ENCODE assay signal across 8 cellular contexts in the genomic region with DNA sequence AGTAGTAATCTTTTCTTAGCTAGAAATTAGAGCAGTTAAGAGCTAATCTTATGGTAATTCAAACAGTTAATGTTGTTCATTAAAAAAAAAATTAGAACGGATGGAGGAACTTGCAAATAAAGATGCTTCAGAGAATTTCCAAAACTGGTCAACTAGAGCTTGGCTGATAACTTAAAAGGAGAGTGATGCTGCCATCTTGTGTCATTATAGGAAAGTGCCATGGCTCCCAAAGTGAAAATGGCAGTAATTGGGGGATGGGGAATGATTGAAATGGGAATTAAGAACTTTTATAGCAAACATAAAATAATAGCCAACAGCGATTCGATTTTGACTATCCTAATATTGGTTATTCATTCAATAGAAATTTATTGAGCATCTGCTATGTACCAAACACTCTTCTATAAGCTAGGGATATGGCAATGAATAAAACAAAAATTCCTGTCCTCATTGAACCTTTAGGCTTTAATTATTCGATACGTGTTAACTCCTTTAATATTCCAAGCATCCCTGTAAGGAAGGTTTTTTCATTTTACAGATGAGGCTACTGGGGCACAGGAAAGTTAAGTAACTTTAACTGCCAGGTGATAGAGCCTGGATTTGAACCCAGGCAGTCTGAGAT. TPM values are rescaled to one million over a fixed set of nuclear protein-coding genes. Genes with fewer than 3 reads are reported as not detected.
DNase-seq lines count a peak whose midpoint lies in the region; ATAC-seq and TF ChIP-seq lines count a peak whose summit lies in the region.

No MANE protein-coding gene starts in this region.

- no peaks in the 10 kb centered on the region for H4K20me1 ChIP-seq in neural cell (ENCODE audit: insufficient read depth)

- H3K9me3 ChIP-seq in esophagus muscularis mucosa (peaks cover 0 to 4% (median 0%) of the 10 kb centered on the region in 4 donors), neural cell (ENCODE audit: low read length) (no peaks in the 10 kb centered on the region)

- TF ChIP-seq CTCF in RWPE1 (conservative IDR thresholded peaks at IDR 0.05; ENCODE audit: low read depth) (peak; percentile 82), esophagus muscularis mucosa (IDR thresholded peaks at IDR 0.05) (peak; percentile 89 to 93 (median 90)), neural cell (IDR thresholded peaks at IDR 0.05; ENCODE audit: poor library complexity, severe bottlenecking) (peak; percentile 93)

- H2AFZ ChIP-seq in neural cell (ENCODE audit: low read depth, low read length) = no peak overlapping the region

- no peak for ATAC-seq in GM21737 (IDR thresholded peaks at IDR 0.05; ENCODE audit: unreplicated experiment)

- CTCF ChIA-PET in RWPE1 (lab: Yijun Ruan, JAX) = interaction anchor here (0.5 to 2.0 kb wide), 11 partner anchors 10 to 1510 kb away, joined by 3 to 12 read pairs (median 4); no protein-coding TSS in a partner anchor

- in situ Hi-C loops in G401 (cut with HindIII; ENCODE audit: low sequenced_read_pairs) = no loop called here

- POLR2A ChIA-PET in RWPE1 (lab: Yijun Ruan, JAX; ENCODE audit: low non-redundant PET) = no interaction called here

- no peaks in the 10 kb centered on the region for H3F3A ChIP-seq in neural cell (ENCODE audit: insufficient read depth, low read length, poor library complexity, severe bottlenecking)

- H3K4me3 ChIP-seq in esophagus muscularis mucosa (no peak overlapping the region), neural cell (ENCODE audit: low read length) (no peak overlapping the region)

- no peaks in the 10 kb centered on the region for H3K79me2 ChIP-seq in neural cell (replicated peaks; ENCODE audit: insufficient read depth, low read length)

- peaks cover 2 to 13% (median 5%) of the 10 kb centered on the region in 4 donors for H3K4me1 ChIP-seq in esophagus muscularis mucosa

- no peak overlapping the region for H3K9ac ChIP-seq in neural cell (ENCODE audit: low read length)

- TF ChIP-seq RAD21 in Ishikawa (IDR thresholded peaks at IDR 0.05; ENCODE audit: low read depth) (peak; percentile 91), neural cell (conservative IDR thresholded peaks at IDR 0.05) (peak; percentile 96)

- H3K4me2 ChIP-seq in neural cell (ENCODE audit: low read length) = no peak overlapping the region

- no peaks in the 10 kb centered on the region for H3K27me3 ChIP-seq in esophagus muscularis mucosa
- H3K27me3 ChIP-seq in neural cell (ENCODE audit: insufficient read depth, low read depth, low read length) = no peaks in the 10 kb centered on the region

- no peak for TF ChIP-seq POLR2A in esophagus muscularis mucosa (IDR thresholded peaks at IDR 0.05; ENCODE audit: low read depth)

- no peak overlapping the region for H3K27ac ChIP-seq in RWPE1
- H3K27ac ChIP-seq in esophagus muscularis mucosa (replicated peaks in 1 of 4) = no peak overlapping the region
- no peak overlapping the region for H3K27ac ChIP-seq in neural cell (ENCODE audit: low read length)

- H3K36me3 ChIP-seq in esophagus muscularis mucosa (no peaks in the 10 kb centered on the region), neural cell (ENCODE audit: insufficient read depth, low read length) (no peaks in the 10 kb centered on the region)

- peak; percentile 68 for DNase-seq in G401 (ENCODE audit: low spot score)
- peak; percentile 59 for DNase-seq in RWPE1 (ENCODE audit: low spot score)
- DNase-seq in esophagus muscularis mucosa (ENCODE audit: extremely low spot score) = no peak
- no peak for DNase-seq in posterior vena cava (ENCODE audit: low spot score)
- DNase-seq in NCI-H146 (lab: John Stamatoyannopoulos, UW) = no peak

- intact Hi-C loops in esophagus muscularis mucosa (cut with DNase I) (loop anchor here (2.0 to 10.0 kb wide), 3 partner anchors 870 to 1300 kb away; no protein-coding TSS in a partner anchor), posterior vena cava (cut with DNase I) (loop anchor here (5.0 to 10.0 kb wide), 3 partner anchors 1210 to 1303 kb away; no protein-coding TSS in a partner anchor)

- WGBS in esophagus muscularis mucosa = 27% methylated on average over 5 of the region's 5 CpGs

- no peaks in the 10 kb centered on the region for H3K9me2 ChIP-seq in neural cell (ENCODE audit: insufficient read depth, low read length)

- no peak for TF ChIP-seq EP300 in Ishikawa (IDR thresholded peaks at IDR 0.05; ENCODE audit: borderline replicate concordance)
- TF ChIP-seq EP300 in esophagus muscularis mucosa (IDR thresholded peaks at IDR 0.05) = no peak
- no peak for TF ChIP-seq EP300 in neural cell (conservative IDR thresholded peaks at IDR 0.05; ENCODE audit: poor library complexity, severe bottlenecking)

TF ChIP-seq in Ishikawa, 13 proteins besides CTCF, POLR2A, EP300 and RAD21:
- TF ChIP-seq, protein P1, sequence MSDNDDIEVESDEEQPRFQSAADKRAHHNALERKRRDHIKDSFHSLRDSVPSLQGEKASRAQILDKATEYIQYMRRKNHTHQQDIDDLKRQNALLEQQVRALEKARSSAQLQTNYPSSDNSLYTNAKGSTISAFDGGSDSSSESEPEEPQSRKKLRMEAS (IDR thresholded peaks at IDR 0.05) = no peak
- peak; percentile 74 for TF ChIP-seq YY1 (IDR thresholded peaks at IDR 0.05; ENCODE audit: low read depth)
TF ChIP-seq in Ishikawa: peak in this region for 1.

TF ChIP-seq in neural cell, 6 proteins besides CTCF, POLR2A, EP300 and RAD21:
- no peak for TF ChIP-seq TAF1 (IDR thresholded peaks at IDR 0.05; ENCODE audit: low read depth)
- peak; percentile 97 for TF ChIP-seq SMC3 (conservative IDR thresholded peaks at IDR 0.05; ENCODE audit: poor library complexity)

RNA-seq across cellular contexts. Expression of a gene that starts 5.7 kb away (rescaled TPM):
- not detected in 2 replicates for total RNA-seq in G401 (2014; rRNA removed; shearing (Covaris generic))
- total RNA-seq in esophagus muscularis mucosa = 100 to 1,000 TPM; 138 to 244 (median 181) TPM
- 1.9 and 2.1 TPM in 2 replicates for polyA plus RNA-seq in neural cell
- 4.4 and 5.1 TPM in 2 replicates for polyA minus RNA-seq in neural cell
- 100 to 1,000 TPM; 141 to 173 TPM for total RNA-seq in posterior vena cava

Comparison
In these comparisons a context has a peak if more than half of its experiments do, and no peak if none do; other contexts are left out.
1. DNase-seq: peak in G401 (single experiment) and RWPE1 (single experiment); none in esophagus muscularis mucosa (single experiment), posterior vena cava (single experiment) and NCI-H146 (single experiment).
2. RNA of a gene that starts 5.7 kb away (total RNA-seq): 138 to 244 TPM in esophagus muscularis mucosa and 141 to 173 TPM in posterior vena cava; not detected in G401; every median in the first group is over 100 times any median in the second.
3. Peak in every context shown above with its lines, with median percentiles within 50 percentile points of each other: CTCF ChIP-seq.